9 cellular contexts compared by ENCODE assay signal in the genomic region with DNA sequence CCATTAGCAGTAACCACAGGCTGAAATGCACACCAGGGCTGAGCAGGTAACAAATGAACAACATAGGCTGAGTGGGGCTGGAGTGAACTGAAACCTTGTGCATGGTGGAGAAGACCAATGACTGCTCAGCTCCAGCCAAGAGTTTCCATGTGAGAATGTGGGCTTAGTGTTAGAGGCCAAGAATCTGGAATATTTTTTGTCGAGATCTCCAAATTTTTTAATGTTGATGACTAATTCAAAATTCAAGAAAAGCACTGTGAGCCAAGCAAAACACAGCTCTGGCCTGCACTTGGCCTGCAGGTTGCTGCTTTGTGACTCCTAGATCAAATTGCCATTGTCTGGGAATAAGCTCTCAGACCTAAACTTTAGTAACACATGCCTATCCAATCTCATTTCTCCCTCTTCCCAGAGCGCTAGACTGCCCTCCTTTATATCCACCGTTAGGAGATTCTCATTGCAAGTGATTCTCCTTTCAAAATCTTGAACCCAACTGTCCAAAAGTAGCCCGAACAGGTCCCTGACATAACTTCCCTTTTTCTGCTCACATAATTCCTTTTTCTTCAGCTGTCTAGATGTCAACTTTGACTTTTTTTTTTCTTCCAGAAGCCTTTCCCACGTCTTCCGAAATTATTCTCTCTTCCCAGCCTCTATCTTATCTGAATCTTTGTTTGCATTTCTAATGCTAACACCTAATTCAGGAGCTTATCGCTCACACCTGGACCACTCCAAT. TPM values are rescaled to one million over a fixed set of nuclear protein-coding genes. Genes with fewer than 3 reads are reported as not detected.
DNase-seq lines count a peak whose midpoint lies in the region; ATAC-seq and TF ChIP-seq lines count a peak whose summit lies in the region.
"Had no signal": no experiment of that assay in that cellular context is flagged by ENCODE, and none has a peak within 500 bp of the region (broad histone marks: within the 10 kb centered on the region; RNA-seq: fewer than 3 reads in every experiment).

No MANE protein-coding gene starts in this region.

- no peak for TF ChIP-seq CTCF in nephron (IDR thresholded peaks at IDR 0.05; ENCODE audit: unreplicated experiment in 3 of 3)

- peak overlapping the region; percentile 39 for H3K4me3 Mint-ChIP-seq in dendritic cell treated with granulocyte-macrophage colony-stimulating factor and Interleukin-4, amounts not matched to agents 40 ng/mL and 50 ng/mL, for 4 days
- H3K4me3 Mint-ChIP-seq in nephron = no peak overlapping the region

- H3K27me3 Mint-ChIP-seq in dendritic cell treated with granulocyte-macrophage colony-stimulating factor and Interleukin-4, amounts not matched to agents 40 ng/mL and 50 ng/mL, for 4 days = no peaks in the 10 kb centered on the region
- H3K27me3 Mint-ChIP-seq in nephron (ENCODE audit: low read depth) = peaks cover 35% of the 10 kb centered on the region

- peak overlapping the region; percentile 61 for H3K27ac Mint-ChIP-seq in dendritic cell treated with granulocyte-macrophage colony-stimulating factor and Interleukin-4, amounts not matched to agents 40 ng/mL and 50 ng/mL, for 4 days
- peak overlapping the region; percentile 43 to 100 (median 58) for H3K27ac Mint-ChIP-seq in nephron

- H3K4me1 Mint-ChIP-seq in dendritic cell treated with granulocyte-macrophage colony-stimulating factor and Interleukin-4, amounts not matched to agents 40 ng/mL and 50 ng/mL, for 4 days (ENCODE audit: low read depth) = peaks cover 96% of the 10 kb centered on the region
- H3K4me1 Mint-ChIP-seq in nephron = peaks cover 43% of the 10 kb centered on the region

- H3K9me3 ChIP-seq in MG63 = no peaks in the 10 kb centered on the region

- intact Hi-C loops in dendritic cell treated with granulocyte-macrophage colony-stimulating factor and Interleukin-4, amounts not matched to agents 40 ng/mL and 50 ng/mL, for 4 days (cut with micrococcal nuclease) = no loop called here

- H3K4me3 ChIP-seq in MG63 = no peak overlapping the region

- ATAC-seq in GM19351 (IDR thresholded peaks at IDR 0.05; ENCODE audit: unreplicated experiment) = no peak

- peak; percentile 89 for DNase-seq in AG08395 (ENCODE audit: low spot score)
- peak; percentile 85 for DNase-seq in MG63
- no peak for DNase-seq in retina
- DNase-seq in HPDE6-E6E7 (ENCODE audit: extremely low spot score) = no peak
- DNase-seq in NCI-H345 (lab: John Stamatoyannopoulos, UW) = no peak
- DNase-seq: NK-92 treated with Interleukin-12 subunit alpha and Interleukin-12 subunit beta, amount 100 ng/mL, for 24 hours had no signal

- no peaks in the 10 kb centered on the region for H3K27me3 ChIP-seq in MG63

- no peaks in the 10 kb centered on the region for H3K9me3 Mint-ChIP-seq in dendritic cell treated with granulocyte-macrophage colony-stimulating factor and Interleukin-4, amounts not matched to agents 40 ng/mL and 50 ng/mL, for 4 days
- H3K9me3 Mint-ChIP-seq in nephron = no peaks in the 10 kb centered on the region

- no peaks in the 10 kb centered on the region for H3K36me3 ChIP-seq in MG63

- peaks cover 53% of the 10 kb centered on the region for H3K36me3 Mint-ChIP-seq in dendritic cell treated with granulocyte-macrophage colony-stimulating factor and Interleukin-4, amounts not matched to agents 40 ng/mL and 50 ng/mL, for 4 days (ENCODE audit: low read depth)
- H3K36me3 Mint-ChIP-seq in nephron (ENCODE audit: low read depth) = no peaks in the 10 kb centered on the region

RNA-seq across cellular contexts. Expression of gene SQOR, which starts 7.5 kb away (rescaled TPM):
- 58.2 and 82.8 TPM in 2 replicates for total RNA-seq in MG63 (2014; rRNA removed; shearing (Covaris generic); ENCODE audit: low replicate concordance)

RNA-seq across cellular contexts. Expression of gene BLOC1S6, which starts 55.2 kb away (rescaled TPM):
- 57.1 and 154 TPM in 2 replicates for total RNA-seq in MG63 (2014; rRNA removed; shearing (Covaris generic); ENCODE audit: low replicate concordance)

Comparison
In these comparisons a context has a peak if more than half of its experiments do, and no peak if none do; other contexts are left out.
1. DNase-seq: peak in AG08395 (single experiment) and MG63 (single experiment); none in retina (single experiment), HPDE6-E6E7 (single experiment) and NCI-H345 (single experiment).